1 cellular context compared by ENCODE assay signal in the genomic region with DNA sequence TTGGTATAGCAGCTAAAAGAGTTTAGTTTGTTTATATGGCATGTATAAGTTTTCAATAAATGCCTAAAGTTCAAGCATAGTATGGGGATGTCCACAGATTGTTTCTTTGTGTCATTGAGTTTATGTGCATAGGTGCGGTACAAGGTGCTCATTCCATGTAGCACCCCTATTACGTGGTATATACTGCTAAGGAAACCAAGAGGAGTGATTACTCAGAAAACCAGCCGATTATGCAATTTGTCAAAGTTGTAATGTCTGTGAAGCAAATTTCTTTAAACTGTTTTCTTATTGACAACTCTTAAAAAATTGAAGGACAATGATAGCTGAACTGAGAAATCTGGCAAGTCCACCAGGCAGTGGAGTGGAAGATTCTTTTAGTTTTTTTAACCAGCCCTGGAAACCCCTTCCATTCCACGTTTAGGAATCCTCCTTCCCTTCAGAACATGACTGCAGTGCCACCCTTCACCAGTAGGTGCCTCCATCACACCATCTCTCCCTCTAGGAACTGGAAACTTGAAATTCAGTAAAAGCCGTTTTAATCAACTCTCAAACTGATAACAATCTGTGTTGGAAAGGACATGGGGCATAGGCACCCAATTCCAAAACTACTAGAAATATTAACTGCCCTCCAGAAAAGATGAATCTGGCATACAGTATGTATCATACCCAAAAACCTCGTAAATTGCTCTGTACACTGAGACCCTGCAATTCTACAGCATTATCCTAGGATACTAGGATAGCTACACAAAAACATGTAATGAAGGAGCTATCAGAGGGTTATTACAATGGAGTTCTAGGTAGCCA.
A peak's percentile ranks its signal among the peaks of the same experiment; 100 is the strongest.
TF ChIP-seq lines count a peak whose summit lies in the region.

No MANE protein-coding gene starts in this region.

TF ChIP-seq in endothelial cell of umbilical vein, 7 proteins besides CTCF, POLR2A, EP300 and RAD21:
- TF ChIP-seq GATA2 (IDR thresholded peaks at IDR 0.05; ENCODE audit: insufficient read depth, insufficient read length, low read depth, low read length), result peak; percentile 94
- no peak for TF ChIP-seq JUN (IDR thresholded peaks at IDR 0.05; ENCODE audit: borderline replicate concordance, insufficient read depth, insufficient read length, low read depth)
- no peak for TF ChIP-seq EZH2 (IDR thresholded peaks at IDR 0.05; ENCODE audit: borderline replicate concordance, low read depth, low read length, severe bottlenecking)
